ENCODE assay signal across 24 cellular contexts in the genomic region with DNA sequence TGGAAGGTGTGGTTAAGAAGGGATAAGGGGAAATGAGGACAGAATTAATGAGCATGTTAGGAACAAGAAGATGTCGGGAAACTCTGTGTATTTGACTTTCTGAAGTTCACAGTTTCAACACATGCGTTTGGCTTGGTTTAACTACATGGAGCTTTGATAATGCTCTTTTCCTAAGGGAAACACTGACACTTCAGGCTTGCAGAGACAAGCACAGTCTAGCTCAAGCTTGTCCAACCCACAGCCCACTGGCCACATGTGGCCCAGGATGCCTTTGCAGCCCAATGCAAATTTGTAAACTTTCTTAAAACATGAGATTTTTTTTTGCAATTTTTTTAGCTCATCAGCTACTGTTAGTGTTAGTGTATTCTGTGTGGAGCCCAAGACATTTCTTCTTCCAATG.
DNase-seq lines count a peak whose midpoint lies in the region; ATAC-seq, FAIRE-seq and TF ChIP-seq lines count a peak whose summit lies in the region.
"Had no signal": no experiment of that assay in that cellular context is flagged by ENCODE, and none has a peak within 500 bp of the region (broad histone marks: within the 10 kb centered on the region; RNA-seq: fewer than 3 reads in every experiment).

No MANE protein-coding gene starts in this region.

- H3K36me3 ChIP-seq in heart left ventricle: no peaks in the 10 kb centered on the region
- no peaks in the 10 kb centered on the region for H3K36me3 ChIP-seq in bronchial epithelial cell (ENCODE audit: control insufficient read depth, insufficient read depth, low read length)
- H3K36me3 ChIP-seq: BE2C had no signal

- H3K4me1 ChIP-seq in heart left ventricle: peaks cover 0 to 10% (median 0%) of the 10 kb centered on the region in 12 donors
- peaks cover 11% of the 10 kb centered on the region for H3K4me1 ChIP-seq in foreskin keratinocyte
- H3K4me1 ChIP-seq: BE2C had no signal

- no peak overlapping the region for H3K4me3 ChIP-seq in heart left ventricle
- no peak overlapping the region for H3K4me3 ChIP-seq in bronchial epithelial cell (ENCODE audit: low read depth, low read length)
- H3K4me3 ChIP-seq: GM12878 had no signal

- FAIRE-seq in bronchial epithelial cell (lab: Jason Lieb, UNC): no peak
- FAIRE-seq: A204.1, GM12878, HepG2 had no signal

- 60 to 81% (median 73%) methylated on average over 2 of the region's 2 CpGs for WGBS in heart left ventricle, 4 donors

- peaks cover 0 to 4% (median 0%) of the 10 kb centered on the region in 12 donors for H3K9me3 ChIP-seq in heart left ventricle
- H3K9me3 ChIP-seq: BE2C had no signal

- H3K27ac ChIP-seq in heart left ventricle (peak overlapping the region in 1 of 12 donors; percentile 3), foreskin keratinocyte (no peak overlapping the region)

- ATAC-seq in left ventricle myocardium superior (peak; percentile 43), heart left ventricle (no peak), foreskin keratinocyte (peak; percentile 39), HG03457 (IDR thresholded peaks at IDR 0.05; ENCODE audit: unreplicated experiment) (no peak)
- ATAC-seq: GM12878, HCT116, HepG2 had no signal

- intact Hi-C loops in left ventricle myocardium superior (cut with micrococcal nuclease): no loop called here
- intact Hi-C loops in heart left ventricle (cut with DNase I): loop anchor here in 4 of 10 donors (5.0 to 10.0 kb wide), 4 partner anchors 37 to 459 kb away; partner anchors contain the start of gene PGR (in 1 of the 4)

- H3K27me3 ChIP-seq in heart left ventricle (no peaks in the 10 kb centered on the region), bronchial epithelial cell (ENCODE audit: control insufficient read depth, insufficient read depth, low read length) (no peaks in the 10 kb centered on the region), foreskin keratinocyte (no peaks in the 10 kb centered on the region)
- H3K27me3 ChIP-seq: BE2C had no signal

- no peak for DNase-seq in left ventricle myocardium superior
- DNase-seq in heart left ventricle: no peak
- peak; percentile 73 for DNase-seq in bronchial epithelial cell (ENCODE audit: low read depth)
- peak; percentile 31 to 60 for DNase-seq in foreskin keratinocyte
- no peak for DNase-seq in T-helper 1 cell
- DNase-seq in germinal center (ENCODE audit: low spot score): no peak
- DNase-seq: ACHN; BE2C; C1 segment of cervical spinal cord; CD4-positive, CD25-positive, alpha-beta regulatory T cell; CD8-positive, alpha-beta memory T cell; COR-L47; DMS 273 treated with DMSO at 0.1 percent for 48 hours; DMS53; DND-41; EL; GOT3; H7; HFFc6 had no signal

- no peak for TF ChIP-seq POLR2A in heart left ventricle (IDR thresholded peaks at IDR 0.05)

- TF ChIP-seq CTCF in heart left ventricle (IDR thresholded peaks at IDR 0.05) (no peak), bronchial epithelial cell (IDR thresholded peaks at IDR 0.05; ENCODE audit: insufficient read depth, low read length, severe bottlenecking) (no peak), foreskin keratinocyte (conservative IDR thresholded peaks at IDR 0.05) (no peak)

Comparison
In these comparisons a context has a peak if more than half of its experiments do, and no peak if none do; other contexts are left out.
1. ATAC-seq: peak in left ventricle myocardium superior (single experiment) and foreskin keratinocyte (single experiment); none in heart left ventricle (0 of 4) and HG03457 (single experiment).
2. DNase-seq: peak in bronchial epithelial cell (single experiment) and foreskin keratinocyte (2 of 2); none in left ventricle myocardium superior (single experiment), heart left ventricle (0 of 5), T-helper 1 cell (0 of 5) and germinal center (single experiment).